1 cellular context compared by ENCODE assay signal in the genomic region with DNA sequence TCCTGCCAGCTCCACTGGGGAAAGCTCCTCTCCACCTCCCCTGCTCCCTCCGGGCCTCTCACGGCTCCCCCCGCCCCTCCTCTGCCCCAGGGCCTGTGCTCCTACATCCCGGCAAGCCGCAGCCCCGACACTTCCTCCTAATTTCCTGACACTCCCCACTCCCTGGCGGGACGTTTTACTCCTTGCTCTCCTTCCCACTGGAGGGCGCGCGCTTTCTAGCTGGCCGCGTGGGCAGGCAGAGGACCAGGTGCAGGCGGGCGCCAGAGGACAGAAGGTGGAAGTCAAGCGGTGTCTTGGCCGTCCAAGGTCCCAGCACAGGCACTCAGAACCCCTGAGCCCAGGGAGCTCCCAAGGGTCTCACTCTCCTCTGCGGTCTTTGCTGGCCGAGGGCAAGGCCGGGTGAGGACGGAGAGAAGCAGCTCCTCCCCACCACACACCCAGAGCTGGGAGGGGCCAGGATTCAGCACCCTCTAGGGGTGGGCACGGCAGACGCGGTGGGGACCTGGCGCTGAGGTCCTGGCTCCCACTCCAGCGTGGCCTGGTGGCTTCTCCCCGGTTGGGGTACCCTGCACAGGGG.
A peak's percentile ranks its signal among the peaks of the same experiment; 100 is the strongest.
TF ChIP-seq lines count a peak whose summit lies in the region.

No MANE protein-coding gene starts in this region.

TF ChIP-seq in K562, 482 proteins besides CTCF, POLR2A, EP300 and RAD21 (continued from another document and continues in another):
- TF ChIP-seq, protein P1, sequence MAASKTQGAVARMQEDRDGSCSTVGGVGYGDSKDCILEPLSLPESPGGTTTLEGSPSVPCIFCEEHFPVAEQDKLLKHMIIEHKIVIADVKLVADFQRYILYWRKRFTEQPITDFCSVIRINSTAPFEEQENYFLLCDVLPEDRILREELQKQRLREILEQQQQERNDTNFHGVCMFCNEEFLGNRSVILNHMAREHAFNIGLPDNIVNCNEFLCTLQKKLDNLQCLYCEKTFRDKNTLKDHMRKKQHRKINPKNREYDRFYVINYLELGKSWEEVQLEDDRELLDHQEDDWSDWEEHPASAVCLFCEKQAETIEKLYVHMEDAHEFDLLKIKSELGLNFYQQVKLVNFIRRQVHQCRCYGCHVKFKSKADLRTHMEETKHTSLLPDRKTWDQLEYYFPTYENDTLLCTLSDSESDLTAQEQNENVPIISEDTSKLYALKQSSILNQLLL (CRISPR knock-in tag; IDR thresholded peaks at IDR 0.05; ENCODE audit: borderline replicate concordance): no peak
- TF ChIP-seq TAF1 (IDR thresholded peaks at IDR 0.05; ENCODE audit: control insufficient read depth, extremely low read depth, insufficient read depth, low read length, severe bottlenecking) (peak; percentile 14), FOXA3 (CRISPR knock-in tag; conservative IDR thresholded peaks at IDR 0.05 in 1 of 2, IDR thresholded peaks at IDR 0.05 in 1 of 2) (no peak), ETV5 (CRISPR knock-in tag; IDR thresholded peaks at IDR 0.05; ENCODE audit: low read depth) (no peak; the same call in 1 of the 2 replicates), RBM14 (IDR thresholded peaks at IDR 0.05; ENCODE audit: borderline replicate concordance, insufficient read depth, low read depth, low read length) (no peak), PCBP1 (IDR thresholded peaks at IDR 0.05; ENCODE audit: low read depth, low read length, poor library complexity, severe bottlenecking) (no peak), ZNF785 (CRISPR knock-in tag; IDR thresholded peaks at IDR 0.05) (no peak), NR2C2 (CRISPR knock-in tag; IDR thresholded peaks at IDR 0.05) (no peak), NR2C2 (tag; IDR thresholded peaks at IDR 0.05) (no peak), ZNF778 (CRISPR knock-in tag; IDR thresholded peaks at IDR 0.05) (no peak), ZNF780A (CRISPR knock-in tag; IDR thresholded peaks at IDR 0.05) (no peak), NFIX (CRISPR knock-in tag; IDR thresholded peaks at IDR 0.05; ENCODE audit: low read depth) (no peak), ZNF165 (CRISPR knock-in tag; IDR thresholded peaks at IDR 0.05; ENCODE audit: borderline replicate concordance) (no peak), ZNF830 (CRISPR knock-in tag; IDR thresholded peaks at IDR 0.05) (no peak), KAT7 (CRISPR knock-in tag; IDR thresholded peaks at IDR 0.05; ENCODE audit: borderline replicate concordance) (no peak), ZEB2 (IDR thresholded peaks at IDR 0.05) (0 out of 2 replicates have a peak, but pooled peaks have one; percentile 33), FOSL1 (tag; conservative IDR thresholded peaks at IDR 0.05) (no peak), ZNF174 (CRISPR knock-in tag; IDR thresholded peaks at IDR 0.05) (no peak), ATF1 (CRISPR knock-in tag; IDR thresholded peaks at IDR 0.05) (no peak), ATF1 (tag; IDR thresholded peaks at IDR 0.05) (peak; percentile 21; the same call in 1 of the 2 replicates), BRCA1 (IDR thresholded peaks at IDR 0.05) (no peak), BRCA1 (CRISPR knock-in tag; IDR thresholded peaks at IDR 0.05) (no peak), HCFC1 (IDR thresholded peaks at IDR 0.05; ENCODE audit: low read depth, low read length) (no peak), ARNT (IDR thresholded peaks at IDR 0.05) (no peak), GATAD2B (IDR thresholded peaks at IDR 0.05; ENCODE audit: borderline replicate concordance) (no peak), MEF2A (IDR thresholded peaks at IDR 0.05; ENCODE audit: control insufficient read depth, low read depth, low read length) (no peak), ZBTB8A (IDR thresholded peaks at IDR 0.05; ENCODE audit: partially characterized antibody) (no peak), JUNB (CRISPR knock-in tag; conservative IDR thresholded peaks at IDR 0.05) (no peak), PML (IDR thresholded peaks at IDR 0.05; ENCODE audit: low read length) (no peak), MXI1 (IDR thresholded peaks at IDR 0.05; ENCODE audit: low read depth, low read length) (no peak), SRSF7 (optimal IDR thresholded peaks at IDR 0.05; ENCODE audit: low read depth, low read length) (no peak), RFX1 (IDR thresholded peaks at IDR 0.05) (no peak), NRF1 (conservative IDR thresholded peaks at IDR 0.05 in 1 of 2, IDR thresholded peaks at IDR 0.05 in 1 of 2) (no peak; a peak in 1 of 4 replicates), FOS (IDR thresholded peaks at IDR 0.05; ENCODE audit: extremely low read depth, insufficient read length) (no peak)
- TF ChIP-seq, protein P2, sequence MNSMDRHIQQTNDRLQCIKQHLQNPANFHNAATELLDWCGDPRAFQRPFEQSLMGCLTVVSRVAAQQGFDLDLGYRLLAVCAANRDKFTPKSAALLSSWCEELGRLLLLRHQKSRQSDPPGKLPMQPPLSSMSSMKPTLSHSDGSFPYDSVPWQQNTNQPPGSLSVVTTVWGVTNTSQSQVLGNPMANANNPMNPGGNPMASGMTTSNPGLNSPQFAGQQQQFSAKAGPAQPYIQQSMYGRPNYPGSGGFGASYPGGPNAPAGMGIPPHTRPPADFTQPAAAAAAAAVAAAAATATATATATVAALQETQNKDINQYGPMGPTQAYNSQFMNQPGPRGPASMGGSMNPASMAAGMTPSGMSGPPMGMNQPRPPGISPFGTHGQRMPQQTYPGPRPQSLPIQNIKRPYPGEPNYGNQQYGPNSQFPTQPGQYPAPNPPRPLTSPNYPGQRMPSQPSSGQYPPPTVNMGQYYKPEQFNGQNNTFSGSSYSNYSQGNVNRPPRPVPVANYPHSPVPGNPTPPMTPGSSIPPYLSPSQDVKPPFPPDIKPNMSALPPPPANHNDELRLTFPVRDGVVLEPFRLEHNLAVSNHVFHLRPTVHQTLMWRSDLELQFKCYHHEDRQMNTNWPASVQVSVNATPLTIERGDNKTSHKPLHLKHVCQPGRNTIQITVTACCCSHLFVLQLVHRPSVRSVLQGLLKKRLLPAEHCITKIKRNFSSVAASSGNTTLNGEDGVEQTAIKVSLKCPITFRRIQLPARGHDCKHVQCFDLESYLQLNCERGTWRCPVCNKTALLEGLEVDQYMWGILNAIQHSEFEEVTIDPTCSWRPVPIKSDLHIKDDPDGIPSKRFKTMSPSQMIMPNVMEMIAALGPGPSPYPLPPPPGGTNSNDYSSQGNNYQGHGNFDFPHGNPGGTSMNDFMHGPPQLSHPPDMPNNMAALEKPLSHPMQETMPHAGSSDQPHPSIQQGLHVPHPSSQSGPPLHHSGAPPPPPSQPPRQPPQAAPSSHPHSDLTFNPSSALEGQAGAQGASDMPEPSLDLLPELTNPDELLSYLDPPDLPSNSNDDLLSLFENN (IDR thresholded peaks at IDR 0.05; ENCODE audit: low read depth in 2 of 2, low read length in 2 of 2): no peak
- TF ChIP-seq, protein P3, sequence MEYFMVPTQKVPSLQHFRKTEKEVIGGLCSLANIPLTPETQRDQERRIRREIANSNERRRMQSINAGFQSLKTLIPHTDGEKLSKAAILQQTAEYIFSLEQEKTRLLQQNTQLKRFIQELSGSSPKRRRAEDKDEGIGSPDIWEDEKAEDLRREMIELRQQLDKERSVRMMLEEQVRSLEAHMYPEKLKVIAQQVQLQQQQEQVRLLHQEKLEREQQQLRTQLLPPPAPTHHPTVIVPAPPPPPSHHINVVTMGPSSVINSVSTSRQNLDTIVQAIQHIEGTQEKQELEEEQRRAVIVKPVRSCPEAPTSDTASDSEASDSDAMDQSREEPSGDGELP (CRISPR knock-in tag; IDR thresholded peaks at IDR 0.05; ENCODE audit: borderline replicate concordance): peak; percentile 75
- TF ChIP-seq, protein P4, sequence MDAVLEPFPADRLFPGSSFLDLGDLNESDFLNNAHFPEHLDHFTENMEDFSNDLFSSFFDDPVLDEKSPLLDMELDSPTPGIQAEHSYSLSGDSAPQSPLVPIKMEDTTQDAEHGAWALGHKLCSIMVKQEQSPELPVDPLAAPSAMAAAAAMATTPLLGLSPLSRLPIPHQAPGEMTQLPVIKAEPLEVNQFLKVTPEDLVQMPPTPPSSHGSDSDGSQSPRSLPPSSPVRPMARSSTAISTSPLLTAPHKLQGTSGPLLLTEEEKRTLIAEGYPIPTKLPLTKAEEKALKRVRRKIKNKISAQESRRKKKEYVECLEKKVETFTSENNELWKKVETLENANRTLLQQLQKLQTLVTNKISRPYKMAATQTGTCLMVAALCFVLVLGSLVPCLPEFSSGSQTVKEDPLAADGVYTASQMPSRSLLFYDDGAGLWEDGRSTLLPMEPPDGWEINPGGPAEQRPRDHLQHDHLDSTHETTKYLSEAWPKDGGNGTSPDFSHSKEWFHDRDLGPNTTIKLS (IDR thresholded peaks at IDR 0.05; ENCODE audit: borderline replicate concordance, low read depth): peak; percentile 34; the same call in 1 of the 2 replicates
- TF ChIP-seq, protein P5, sequence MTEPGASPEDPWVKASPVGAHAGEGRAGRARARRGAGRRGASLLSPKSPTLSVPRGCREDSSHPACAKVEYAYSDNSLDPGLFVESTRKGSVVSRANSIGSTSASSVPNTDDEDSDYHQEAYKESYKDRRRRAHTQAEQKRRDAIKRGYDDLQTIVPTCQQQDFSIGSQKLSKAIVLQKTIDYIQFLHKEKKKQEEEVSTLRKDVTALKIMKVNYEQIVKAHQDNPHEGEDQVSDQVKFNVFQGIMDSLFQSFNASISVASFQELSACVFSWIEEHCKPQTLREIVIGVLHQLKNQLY (CRISPR knock-in tag; conservative IDR thresholded peaks at IDR 0.05): no peak
- TF ChIP-seq, protein P6, sequence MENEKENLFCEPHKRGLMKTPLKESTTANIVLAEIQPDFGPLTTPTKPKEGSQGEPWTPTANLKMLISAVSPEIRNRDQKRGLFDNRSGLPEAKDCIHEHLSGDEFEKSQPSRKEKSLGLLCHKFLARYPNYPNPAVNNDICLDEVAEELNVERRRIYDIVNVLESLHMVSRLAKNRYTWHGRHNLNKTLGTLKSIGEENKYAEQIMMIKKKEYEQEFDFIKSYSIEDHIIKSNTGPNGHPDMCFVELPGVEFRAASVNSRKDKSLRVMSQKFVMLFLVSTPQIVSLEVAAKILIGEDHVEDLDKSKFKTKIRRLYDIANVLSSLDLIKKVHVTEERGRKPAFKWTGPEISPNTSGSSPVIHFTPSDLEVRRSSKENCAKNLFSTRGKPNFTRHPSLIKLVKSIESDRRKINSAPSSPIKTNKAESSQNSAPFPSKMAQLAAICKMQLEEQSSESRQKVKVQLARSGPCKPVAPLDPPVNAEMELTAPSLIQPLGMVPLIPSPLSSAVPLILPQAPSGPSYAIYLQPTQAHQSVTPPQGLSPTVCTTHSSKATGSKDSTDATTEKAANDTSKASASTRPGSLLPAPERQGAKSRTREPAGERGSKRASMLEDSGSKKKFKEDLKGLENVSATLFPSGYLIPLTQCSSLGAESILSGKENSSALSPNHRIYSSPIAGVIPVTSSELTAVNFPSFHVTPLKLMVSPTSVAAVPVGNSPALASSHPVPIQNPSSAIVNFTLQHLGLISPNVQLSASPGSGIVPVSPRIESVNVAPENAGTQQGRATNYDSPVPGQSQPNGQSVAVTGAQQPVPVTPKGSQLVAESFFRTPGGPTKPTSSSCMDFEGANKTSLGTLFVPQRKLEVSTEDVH (IDR thresholded peaks at IDR 0.05; ENCODE audit: low read depth, partially characterized antibody): no peak
- TF ChIP-seq, protein P7, sequence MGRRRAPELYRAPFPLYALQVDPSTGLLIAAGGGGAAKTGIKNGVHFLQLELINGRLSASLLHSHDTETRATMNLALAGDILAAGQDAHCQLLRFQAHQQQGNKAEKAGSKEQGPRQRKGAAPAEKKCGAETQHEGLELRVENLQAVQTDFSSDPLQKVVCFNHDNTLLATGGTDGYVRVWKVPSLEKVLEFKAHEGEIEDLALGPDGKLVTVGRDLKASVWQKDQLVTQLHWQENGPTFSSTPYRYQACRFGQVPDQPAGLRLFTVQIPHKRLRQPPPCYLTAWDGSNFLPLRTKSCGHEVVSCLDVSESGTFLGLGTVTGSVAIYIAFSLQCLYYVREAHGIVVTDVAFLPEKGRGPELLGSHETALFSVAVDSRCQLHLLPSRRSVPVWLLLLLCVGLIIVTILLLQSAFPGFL (CRISPR knock-in tag; IDR thresholded peaks at IDR 0.05): no peak
- TF ChIP-seq, protein P8, sequence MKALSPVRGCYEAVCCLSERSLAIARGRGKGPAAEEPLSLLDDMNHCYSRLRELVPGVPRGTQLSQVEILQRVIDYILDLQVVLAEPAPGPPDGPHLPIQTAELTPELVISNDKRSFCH (CRISPR knock-in tag; IDR thresholded peaks at IDR 0.05): no peak
- TF ChIP-seq, protein P8 (tag; IDR thresholded peaks at IDR 0.05): no peak
- TF ChIP-seq, protein P9, sequence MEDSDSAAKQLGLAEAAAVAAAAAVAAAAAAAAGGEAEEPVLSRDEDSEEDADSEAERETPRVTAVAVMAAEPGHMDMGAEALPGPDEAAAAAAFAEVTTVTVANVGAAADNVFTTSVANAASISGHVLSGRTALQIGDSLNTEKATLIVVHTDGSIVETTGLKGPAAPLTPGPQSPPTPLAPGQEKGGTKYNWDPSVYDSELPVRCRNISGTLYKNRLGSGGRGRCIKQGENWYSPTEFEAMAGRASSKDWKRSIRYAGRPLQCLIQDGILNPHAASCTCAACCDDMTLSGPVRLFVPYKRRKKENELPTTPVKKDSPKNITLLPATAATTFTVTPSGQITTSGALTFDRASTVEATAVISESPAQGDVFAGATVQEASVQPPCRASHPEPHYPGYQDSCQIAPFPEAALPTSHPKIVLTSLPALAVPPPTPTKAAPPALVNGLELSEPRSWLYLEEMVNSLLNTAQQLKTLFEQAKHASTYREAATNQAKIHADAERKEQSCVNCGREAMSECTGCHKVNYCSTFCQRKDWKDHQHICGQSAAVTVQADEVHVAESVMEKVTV (CRISPR knock-in tag; IDR thresholded peaks at IDR 0.05): no peak
- TF ChIP-seq, protein P10, sequence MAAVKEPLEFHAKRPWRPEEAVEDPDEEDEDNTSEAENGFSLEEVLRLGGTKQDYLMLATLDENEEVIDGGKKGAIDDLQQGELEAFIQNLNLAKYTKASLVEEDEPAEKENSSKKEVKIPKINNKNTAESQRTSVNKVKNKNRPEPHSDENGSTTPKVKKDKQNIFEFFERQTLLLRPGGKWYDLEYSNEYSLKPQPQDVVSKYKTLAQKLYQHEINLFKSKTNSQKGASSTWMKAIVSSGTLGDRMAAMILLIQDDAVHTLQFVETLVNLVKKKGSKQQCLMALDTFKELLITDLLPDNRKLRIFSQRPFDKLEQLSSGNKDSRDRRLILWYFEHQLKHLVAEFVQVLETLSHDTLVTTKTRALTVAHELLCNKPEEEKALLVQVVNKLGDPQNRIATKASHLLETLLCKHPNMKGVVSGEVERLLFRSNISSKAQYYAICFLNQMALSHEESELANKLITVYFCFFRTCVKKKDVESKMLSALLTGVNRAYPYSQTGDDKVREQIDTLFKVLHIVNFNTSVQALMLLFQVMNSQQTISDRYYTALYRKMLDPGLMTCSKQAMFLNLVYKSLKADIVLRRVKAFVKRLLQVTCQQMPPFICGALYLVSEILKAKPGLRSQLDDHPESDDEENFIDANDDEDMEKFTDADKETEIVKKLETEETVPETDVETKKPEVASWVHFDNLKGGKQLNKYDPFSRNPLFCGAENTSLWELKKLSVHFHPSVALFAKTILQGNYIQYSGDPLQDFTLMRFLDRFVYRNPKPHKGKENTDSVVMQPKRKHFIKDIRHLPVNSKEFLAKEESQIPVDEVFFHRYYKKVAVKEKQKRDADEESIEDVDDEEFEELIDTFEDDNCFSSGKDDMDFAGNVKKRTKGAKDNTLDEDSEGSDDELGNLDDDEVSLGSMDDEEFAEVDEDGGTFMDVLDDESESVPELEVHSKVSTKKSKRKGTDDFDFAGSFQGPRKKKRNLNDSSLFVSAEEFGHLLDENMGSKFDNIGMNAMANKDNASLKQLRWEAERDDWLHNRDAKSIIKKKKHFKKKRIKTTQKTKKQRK (IDR thresholded peaks at IDR 0.05; ENCODE audit: borderline replicate concordance, low read depth, low read length): no peak
- TF ChIP-seq, protein P11, sequence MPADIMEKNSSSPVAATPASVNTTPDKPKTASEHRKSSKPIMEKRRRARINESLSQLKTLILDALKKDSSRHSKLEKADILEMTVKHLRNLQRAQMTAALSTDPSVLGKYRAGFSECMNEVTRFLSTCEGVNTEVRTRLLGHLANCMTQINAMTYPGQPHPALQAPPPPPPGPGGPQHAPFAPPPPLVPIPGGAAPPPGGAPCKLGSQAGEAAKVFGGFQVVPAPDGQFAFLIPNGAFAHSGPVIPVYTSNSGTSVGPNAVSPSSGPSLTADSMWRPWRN (IDR thresholded peaks at IDR 0.05; ENCODE audit: low read depth): no peak
